In the genomic region with DNA sequence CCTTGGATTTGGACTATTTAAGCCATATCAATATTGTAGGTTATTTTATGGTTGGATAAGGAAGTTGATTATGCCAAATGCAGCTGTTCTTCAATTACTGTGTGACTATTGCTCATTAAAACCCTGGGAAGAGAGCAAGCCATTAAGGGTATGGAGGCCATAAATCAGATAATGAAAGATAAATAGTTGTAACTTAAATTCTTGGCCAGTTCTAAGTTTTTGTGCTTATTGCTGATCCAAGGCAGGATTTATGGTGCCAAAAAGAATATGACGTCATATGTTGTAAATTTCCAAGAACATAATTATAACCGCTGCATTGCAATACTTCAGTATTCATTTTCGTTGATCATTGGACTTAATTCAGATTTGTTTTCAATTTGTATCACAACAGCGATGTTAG, we compare ENCODE assay signal across 19 cellular contexts.
"Had no signal": no experiment of that assay in that cellular context is flagged by ENCODE, and none has a peak within 500 bp of the region (broad histone marks: within the 10 kb centered on the region; RNA-seq: fewer than 3 reads in every experiment).

No MANE protein-coding gene starts in this region.

- H3K36me3 ChIP-seq: colonic mucosa, esophagus squamous epithelium, thyroid gland had no signal

- ATAC-seq: activated CD8-positive, alpha-beta T cell treated with anti-CD3 and anti-CD28 coated beads, Interleukin-2, amount 10 ng/mL, durations not matched to agents 7 days and 5 days; activated T-cell treated with anti-CD3 and anti-CD28 coated beads, Interleukin-2, amount 50 U/mL, for 72 hours; body of pancreas; left colon; stimulated activated naive B cell treated with anti-CD40 and anti-IgM and Interleukin-4, amounts not matched to agents 10 μg/mL and 1 μg/mL and 100 μg/mL, for 72 hours had no signal

- H3K27me3 ChIP-seq: body of pancreas, colonic mucosa, esophagus squamous epithelium, thyroid gland had no signal

- H2AFZ ChIP-seq: parathyroid adenoma had no signal

- H3K79me2 ChIP-seq: parathyroid adenoma had no signal

- DNase-seq: activated B cell treated with CpG ODN at 0.5 μM for 24 hours; activated CD4-positive, alpha-beta T cell treated with anti-CD3 and anti-CD28 coated beads, Interleukin-2, amount 10 ng/mL, durations not matched to agents 24 days and 14 days; activated CD8-positive, alpha-beta memory T cell treated with anti-CD3 and anti-CD28 coated beads, Interleukin-2, amount 50 U/mL, for 48 hours; activated CD8-positive, alpha-beta T cell treated with anti-CD3 and anti-CD28 coated beads, Interleukin-2, amount 10 ng/mL, durations not matched to agents 7 days and 5 days; activated gamma-delta T cell treated with Interleukin-2 at 50 U/mL for 16 hours; activated T-cell treated with anti-CD3 and anti-CD28 coated beads, Interleukin-2, amount 50 U/mL, for 72 hours; amygdala; body of pancreas; central memory CD4-positive, alpha-beta T cell; colonic mucosa; esophagus squamous epithelium; left colon; naive B cell; stimulated activated CD4-positive, alpha-beta T cell treated with anti-CD3 and anti-CD28 coated beads, Interleukin-15, amount 100 ng/mL, for 24 hours; stimulated activated CD4-positive, alpha-beta T cell treated with anti-CD3 and anti-CD28 coated beads, Interleukin-4, amount 100 ng/mL, for 1 hour; stimulated activated naive B cell treated with anti-CD40 and anti-IgM and Interleukin-4, amounts not matched to agents 10 μg/mL and 1 μg/mL and 100 μg/mL, for 72 hours; thyroid gland had no signal

- H3K4me3 ChIP-seq: body of pancreas, colonic mucosa, esophagus squamous epithelium, lung, thyroid gland had no signal

- H3K4me1 ChIP-seq: body of pancreas, colonic mucosa, esophagus squamous epithelium, parathyroid adenoma, thyroid gland had no signal

- H3K9ac ChIP-seq: parathyroid adenoma had no signal

- H3K9me3 ChIP-seq: body of pancreas, colonic mucosa, esophagus squamous epithelium, thyroid gland had no signal

- H3K27ac ChIP-seq: body of pancreas, colonic mucosa, esophagus squamous epithelium, parathyroid adenoma, thyroid gland had no signal
